9 cellular contexts compared by ENCODE assay signal in the genomic region with DNA sequence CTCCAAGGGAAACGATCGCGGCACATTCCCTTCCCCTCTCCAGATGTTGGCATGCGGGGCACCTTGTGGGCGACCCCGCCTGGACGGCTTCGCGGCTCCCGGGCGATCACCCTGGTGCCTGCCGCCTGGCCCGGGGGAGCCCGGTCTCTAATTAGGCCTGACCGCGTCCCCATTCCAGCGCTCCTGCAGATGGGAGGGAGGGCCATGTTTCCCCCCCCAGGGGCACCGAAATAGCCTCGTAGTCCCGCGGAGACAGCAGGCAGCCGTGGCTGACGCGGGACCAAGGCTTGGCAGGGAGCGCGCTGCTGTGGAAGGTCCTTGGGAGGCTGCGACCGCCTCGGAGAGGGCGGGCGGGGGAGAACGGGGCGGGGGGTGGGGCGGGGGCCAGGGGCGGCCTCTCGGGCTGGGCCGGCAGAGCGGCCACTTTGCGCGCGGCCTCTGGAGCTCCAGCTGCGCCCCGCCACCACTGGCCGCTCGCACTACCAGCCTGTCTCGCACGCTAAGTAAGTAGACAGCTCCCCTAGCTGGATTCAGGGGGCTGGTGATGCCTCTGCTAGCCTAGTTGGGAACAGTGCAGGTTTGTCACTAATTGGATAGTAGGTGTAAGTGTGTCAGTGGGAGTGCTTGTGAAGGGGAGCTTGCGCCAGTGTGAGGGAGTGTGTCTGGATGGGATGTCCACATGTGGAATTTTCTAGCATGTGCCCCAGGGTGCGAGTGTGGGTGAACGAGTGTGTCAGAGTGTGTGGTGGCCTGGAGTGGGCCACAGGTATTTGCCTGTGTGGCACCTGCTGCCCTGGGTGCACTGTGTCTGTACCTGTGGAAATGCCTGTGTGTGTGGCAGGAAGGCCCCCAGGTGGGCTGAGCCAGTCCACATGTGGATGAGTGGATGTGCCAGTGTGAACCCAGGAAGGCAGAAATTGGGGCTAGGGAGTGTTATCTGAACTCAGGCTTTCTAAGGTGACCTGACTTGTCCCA. TPM values are rescaled to one million over a fixed set of nuclear protein-coding genes. Genes with fewer than 3 reads are reported as not detected.
DNase-seq lines count a peak whose midpoint lies in the region; ATAC-seq lines count a peak whose summit lies in the region.
"Had no signal": no experiment of that assay in that cellular context is flagged by ENCODE, and none has a peak within 500 bp of the region (broad histone marks: within the 10 kb centered on the region; RNA-seq: fewer than 3 reads in every experiment).

A gene with protein sequence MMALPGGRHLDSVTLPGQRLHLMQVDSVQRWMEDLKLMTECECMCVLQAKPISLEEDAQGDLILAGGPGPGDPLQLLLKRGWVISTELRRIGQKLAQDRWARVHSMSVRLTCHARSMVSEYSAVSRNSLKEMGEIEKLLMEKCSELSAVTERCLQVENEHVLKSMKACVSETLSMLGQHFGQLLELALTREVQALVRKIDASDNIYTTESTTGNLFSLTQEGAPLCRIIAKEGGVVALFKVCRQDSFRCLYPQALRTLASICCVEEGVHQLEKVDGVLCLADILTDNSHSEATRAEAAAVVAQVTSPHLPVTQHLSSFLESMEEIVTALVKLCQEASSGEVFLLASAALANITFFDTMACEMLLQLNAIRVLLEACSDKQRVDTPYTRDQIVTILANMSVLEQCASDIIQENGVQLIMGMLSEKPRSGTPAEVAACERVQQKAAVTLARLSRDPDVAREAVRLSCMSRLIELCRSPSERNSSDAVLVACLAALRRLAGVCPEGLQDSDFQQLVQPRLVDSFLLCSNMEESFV (plus strand): TSS at position 423 of the 975 bp plus-strand sequence. CDS start 34,252 bp downstream, outside the sequence.

- H3K9me3 ChIP-seq in mesenchymal stem cell (ENCODE audit: control insufficient read depth, low read length) (no peaks in the 10 kb centered on the region), aorta (ENCODE audit: control insufficient read depth, low read length) (no peaks in the 10 kb centered on the region)

- peak within 1 kb of the TSS; percentile 81 for H3K4me2 ChIP-seq in mesenchymal stem cell (ENCODE audit: low read length, poor library complexity, severe bottlenecking)

- peak within 1 kb of the TSS in 1 of 2 experiments; percentile 63 for H3K23ac ChIP-seq in mesenchymal stem cell (ENCODE audit: low read length in 2 of 2)

- intact Hi-C loops in Right ventricle myocardium inferior (cut with DNase I) (no loop called here), cardiac septum (cut with DNase I) (no loop called here), aorta (cut with DNase I) (no loop called here)

- H2BK15ac ChIP-seq in mesenchymal stem cell (ENCODE audit: low read depth, poor library complexity, severe bottlenecking): peak within 1 kb of the TSS; percentile 84

- WGBS in mesenchymal stem cell: 14% methylated on average over 29 of the region's 50 CpGs
- WGBS in aorta, 2 donors: 4 to 6% methylated on average over 45 to 50 of the region's 50 CpGs

- peaks cover 6 to 28% of the 10 kb centered on the region in 2 experiments for H3K27me3 ChIP-seq in mesenchymal stem cell (ENCODE audit: control insufficient read depth in 1 of 2, insufficient read depth in 1 of 2, low read length in 2 of 2)
- no peaks in the 10 kb centered on the region for H3K27me3 ChIP-seq in aorta (ENCODE audit: control insufficient read depth in 1 of 2, insufficient read depth in 2 of 2, low read length in 1 of 2)

- H3K4me1 ChIP-seq in mesenchymal stem cell (ENCODE audit: control insufficient read depth, insufficient read depth, low read depth, low read length) (peaks cover 10% of the 10 kb centered on the region), aorta (ENCODE audit: control insufficient read depth in 1 of 2, insufficient read depth in 2 of 2, low read length in 2 of 2) (no peaks in the 10 kb centered on the region)

- peak within 1 kb of the TSS; percentile 55 to 60 for H3K4me3 ChIP-seq in mesenchymal stem cell (ENCODE audit: insufficient read depth in 1 of 2, low read depth in 1 of 2, low read length in 2 of 2)
- peak within 1 kb of the TSS; percentile 11 to 14 for H3K4me3 ChIP-seq in aorta (ENCODE audit: low read length in 2 of 2)

- H2BK5ac ChIP-seq in mesenchymal stem cell (ENCODE audit: low read depth, low read length, poor library complexity, severe bottlenecking): no peak within 1 kb of the TSS

- H2BK12ac ChIP-seq in mesenchymal stem cell (ENCODE audit: low read length in 2 of 2): peak within 1 kb of the TSS; percentile 59 to 84

- no peaks in the 10 kb centered on the region for H3K36me3 ChIP-seq in mesenchymal stem cell (ENCODE audit: control insufficient read depth in 1 of 2, insufficient read depth in 2 of 2, low read depth in 1 of 2, low read length in 2 of 2)
- no peaks in the 10 kb centered on the region for H3K36me3 ChIP-seq in aorta (ENCODE audit: control insufficient read depth in 1 of 2, insufficient read depth in 2 of 2, low read length in 1 of 2)

- no peak within 1 kb of the TSS for H3K27ac ChIP-seq in mesenchymal stem cell (ENCODE audit: low read length, poor library complexity, severe bottlenecking)
- H3K27ac ChIP-seq in aorta (ENCODE audit: low read depth in 1 of 2, low read length in 2 of 2): no peak within 1 kb of the TSS

- H3K4ac ChIP-seq in mesenchymal stem cell (ENCODE audit: low read depth in 1 of 2, low read length in 2 of 2): peak within 1 kb of the TSS; percentile 38 to 59

- peak; percentile 56 for ATAC-seq in Right ventricle myocardium inferior
- ATAC-seq in aorta (ENCODE audit: low FRiP score): peak; percentile 39
- no peak for ATAC-seq in GM18870 (IDR thresholded peaks at IDR 0.05; ENCODE audit: unreplicated experiment)
- no peak for ATAC-seq in GM21360 (IDR thresholded peaks at IDR 0.05; ENCODE audit: unreplicated experiment)

- peak within 1 kb of the TSS; percentile 85 to 97 for H3K18ac ChIP-seq in mesenchymal stem cell (ENCODE audit: low read depth in 1 of 2, low read length in 2 of 2)

- peak within 1 kb of the TSS; percentile 94 for H4K91ac ChIP-seq in mesenchymal stem cell (ENCODE audit: low read length)

- DNase-seq in Right ventricle myocardium inferior (ENCODE audit: missing footprints): no peak
- DNase-seq in cardiac septum (ENCODE audit: low spot score): no peak
- DNase-seq in ecto neural progenitor cell (ENCODE audit: low spot score): peak; percentile 71
- DNase-seq in mesenchymal stem cell: peak; percentile 68
- peak in 1 of 2 donors; percentile 78 for DNase-seq in aorta
- DNase-seq in OCI-M1 (lab: John Stamatoyannopoulos, UW): no peak
- DNase-seq: T-helper 2 cell had no signal

- H2BK120ac ChIP-seq in mesenchymal stem cell (ENCODE audit: low read depth, low read length): peak within 1 kb of the TSS; percentile 64

- peak within 1 kb of the TSS in 1 of 2 experiments; percentile 95 for H3K14ac ChIP-seq in mesenchymal stem cell (ENCODE audit: low read length in 2 of 2)

- H3K79me1 ChIP-seq in mesenchymal stem cell (replicated peaks; ENCODE audit: low read length, poor library complexity, severe bottlenecking): no peaks in the 10 kb centered on the region

- no peak within 1 kb of the TSS for H2AK5ac ChIP-seq in mesenchymal stem cell (ENCODE audit: low read length, severe bottlenecking)

- H4K8ac ChIP-seq in mesenchymal stem cell (ENCODE audit: low read length): peak within 1 kb of the TSS; percentile 87

- H2AFZ ChIP-seq in mesenchymal stem cell (ENCODE audit: low read depth, low read length): peak within 1 kb of the TSS; percentile 73

- no peak within 1 kb of the TSS for H3K9ac ChIP-seq in mesenchymal stem cell (ENCODE audit: low read length)

RNA-seq across cellular contexts. Expression of the gene that starts here (rescaled TPM):
- 0.51 TPM for total RNA-seq in Right ventricle myocardium inferior
- total RNA-seq in cardiac septum: 0.22 TPM
- 18.2 TPM for polyA plus RNA-seq in mesenchymal stem cell (2013, experiment 1 of 2)
- 18.3 TPM for polyA plus RNA-seq in mesenchymal stem cell (2013, experiment 2 of 2)
- 1 to 10 TPM; 1.1 to 1.3 TPM for total RNA-seq in aorta
- polyA plus RNA-seq in aorta: under 1 TPM; 0.63 to 0.95 TPM

Comparison
In these comparisons a context has a peak if more than half of its experiments do, and no peak if none do; other contexts are left out.
1. Peak in ATAC-seq in Right ventricle myocardium inferior; RNA of the gene not detected or under 1 TPM.
2. DNase-seq: peak in ecto neural progenitor cell (single experiment) and mesenchymal stem cell (single experiment); none in Right ventricle myocardium inferior (single experiment), cardiac septum (single experiment) and OCI-M1 (single experiment).